In genomic region chr19:34678085-34678412, GRCh38 we compare ENCODE assay signal across 8 cellular contexts. TPM values are rescaled to one million over a fixed set of nuclear protein-coding genes. Genes with fewer than 3 reads are reported as not detected.
DNase-seq lines count a peak whose midpoint lies in the region; ATAC-seq, FAIRE-seq and TF ChIP-seq lines count a peak whose summit lies in the region.

No MANE protein-coding gene starts in this region.

- peaks cover 6% of the 10 kb centered on the region for H3K4me1 Mint-ChIP-seq in T-helper 17 cell

- peaks cover 12% of the 10 kb centered on the region for H3K27me3 Mint-ChIP-seq in T-helper 17 cell

- peak overlapping the region; percentile 98 for H3K27ac ChIP-seq in rectal smooth muscle tissue (ENCODE audit: low read depth, low read length)

- H3K4me3 Mint-ChIP-seq in T-helper 17 cell = peak overlapping the region; percentile 95

- DNase-seq in T-helper 17 cell (no peak), fibroblast of the aortic adventitia (ENCODE audit: low read depth) (no peak), AG20443 (ENCODE audit: low spot score) (no peak), RCC 7860 (ENCODE audit: low spot score) (no peak)
- no peak for DNase-seq in stimulated activated naive CD4-positive, alpha-beta T cell (lab: John Stamatoyannopoulos, UW)

- H3K4me1 ChIP-seq in rectal smooth muscle tissue (ENCODE audit: control insufficient read depth, insufficient read depth, low read length) = peaks cover 5% of the 10 kb centered on the region

- H3K36me3 Mint-ChIP-seq in T-helper 17 cell (ENCODE audit: low read depth) = peaks cover 11% of the 10 kb centered on the region

- peak overlapping the region; percentile 74 for H3K9ac ChIP-seq in rectal smooth muscle tissue (ENCODE audit: low read length)

- ATAC-seq in T-helper 17 cell (no peak), HG03196 (IDR thresholded peaks at IDR 0.05; ENCODE audit: unreplicated experiment) (no peak)

- FAIRE-seq in RCC 7860 (lab: Jason Lieb, UNC) = no peak

- peak overlapping the region; percentile 75 for H3K4me3 ChIP-seq in GM08714 (ENCODE audit: low read length)
- peak overlapping the region; percentile 77 for H3K4me3 ChIP-seq in fibroblast of the aortic adventitia (ENCODE audit: low read depth, low read length)
- H3K4me3 ChIP-seq in rectal smooth muscle tissue (ENCODE audit: low read length) = peak overlapping the region; percentile 68

- H3K27me3 ChIP-seq in rectal smooth muscle tissue (ENCODE audit: control insufficient read depth, insufficient read depth, low read length) = no peaks in the 10 kb centered on the region

- H3K27ac Mint-ChIP-seq in T-helper 17 cell = peak overlapping the region; percentile 99

- H3K9me3 ChIP-seq in T-helper 17 cell (ENCODE audit: control insufficient read depth, low read length, poor library complexity, severe bottlenecking) = peaks cover 13% of the 10 kb centered on the region

- peaks cover 19% of the 10 kb centered on the region for H3K36me3 ChIP-seq in rectal smooth muscle tissue (ENCODE audit: control insufficient read depth, insufficient read depth, low read length)

- TF ChIP-seq CTCF in fibroblast of the aortic adventitia (IDR thresholded peaks at IDR 0.05; ENCODE audit: insufficient read depth, low read length) = no peak

RNA-seq across cellular contexts. Expression of gene ZNF302, which starts 0.6 kb away (rescaled TPM):
- total RNA-seq in T-helper 17 cell (10 to 100 TPM in 1 of 2 donors, 1 to 10 TPM in 1; 9.0 to 11.5 TPM), fibroblast of the aortic adventitia (ENCODE audit: low replicate concordance) (22.6 and 30.8 TPM in 2 replicates)

RNA-seq across cellular contexts. Expression of gene SCGB2B2, which starts 1.1 kb away (rescaled TPM):
- total RNA-seq in T-helper 17 cell (under 1 TPM in 1 of 2 donors, not detected in 1; 0.82 TPM), fibroblast of the aortic adventitia (ENCODE audit: low replicate concordance) (0.09 TPM in 1 of 2 replicates, not detected in the other)

RNA-seq across cellular contexts. Expression of gene ZNF181, which starts 56.0 kb away (rescaled TPM):
- total RNA-seq in T-helper 17 cell (1 to 10 TPM; 3.1 to 4.7 TPM), fibroblast of the aortic adventitia (ENCODE audit: low replicate concordance) (19.4 and 55.4 TPM in 2 replicates)
